1 cellular context compared by ENCODE assay signal in genomic region chr7:128398016-128398840, GRCh38.
TF ChIP-seq lines count a peak whose summit lies in the region.

No MANE protein-coding gene starts in this region.

TF ChIP-seq in GM23338, 12 proteins besides CTCF, POLR2A, EP300 and RAD21 (continued from another document):
- no peak for TF ChIP-seq ZNF462 (CRISPR knock-in tag; IDR thresholded peaks at IDR 0.05)
- TF ChIP-seq ETS1 (IDR thresholded peaks at IDR 0.05): no peak
- no peak for TF ChIP-seq NANOG (IDR thresholded peaks at IDR 0.05; ENCODE audit: borderline replicate concordance)
- no peak for TF ChIP-seq JUNB (IDR thresholded peaks at IDR 0.05; ENCODE audit: unreplicated experiment)
